In the genomic region with DNA sequence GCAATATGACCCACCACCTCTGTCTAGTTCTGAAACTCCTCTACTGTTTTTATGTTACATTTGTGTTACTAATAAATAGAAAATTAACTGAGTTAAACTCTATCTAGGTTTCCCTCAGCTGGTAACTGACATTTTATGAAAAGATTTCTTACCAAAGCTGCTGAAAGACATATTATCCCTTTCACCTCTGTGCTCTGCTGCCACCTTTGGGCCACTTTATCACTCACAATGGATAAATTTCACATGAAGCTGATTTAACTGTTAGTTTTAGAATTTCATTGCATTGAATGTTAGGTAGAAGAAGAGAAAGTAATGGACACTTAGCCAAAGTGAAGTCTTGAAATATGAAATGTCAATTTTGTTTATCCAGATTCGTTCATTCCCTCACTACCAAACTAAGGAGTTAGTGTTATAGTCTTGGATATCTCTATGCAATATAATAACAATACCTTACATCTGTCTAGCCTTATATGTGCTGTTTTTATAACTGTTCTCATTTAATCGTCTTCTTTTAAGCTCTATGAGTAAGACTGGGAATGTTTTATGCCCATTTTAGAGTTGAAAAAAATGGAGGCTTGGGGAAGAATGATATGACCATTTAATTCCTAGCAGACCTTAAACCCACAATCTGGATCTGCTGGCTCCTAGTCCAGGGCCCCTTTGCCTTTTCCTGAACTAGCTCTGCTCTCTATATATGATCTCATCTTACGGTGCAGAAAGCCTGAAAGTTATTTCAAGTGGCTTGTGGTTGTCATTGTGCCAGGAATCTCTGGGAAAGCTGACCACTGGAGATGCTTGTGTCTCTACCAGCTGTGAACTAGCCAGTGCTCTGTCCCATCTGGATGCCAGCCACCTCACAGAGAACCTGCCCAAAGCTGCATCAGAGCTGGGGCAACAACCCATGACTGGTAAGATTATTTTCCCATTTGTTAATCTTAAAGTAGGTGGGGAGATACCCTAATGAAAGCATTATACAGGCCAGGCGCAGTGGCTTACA, we compare ENCODE assay signal across 8 cellular contexts.
DNase-seq lines count a peak whose midpoint lies in the region; ATAC-seq and TF ChIP-seq lines count a peak whose summit lies in the region.

No MANE protein-coding gene starts in this region.

- H3K27ac ChIP-seq in DOHH2 (ENCODE audit: low read depth, low read length): no peak overlapping the region
- H3K27ac ChIP-seq in heart left ventricle: peak overlapping the region in 10 of 12 donors; percentile 18 to 68 (median 55)

- H3K27ac Mint-ChIP-seq in activated T-cell treated with anti-CD3 and anti-CD28 coated beads, Interleukin-2, amount 50 U/mL, for 72 hours: peak overlapping the region; percentile 33

- H3K27me3 Mint-ChIP-seq in activated T-cell treated with anti-CD3 and anti-CD28 coated beads, Interleukin-2, amount 50 U/mL, for 72 hours (ENCODE audit: low read depth): no peaks in the 10 kb centered on the region

- intact Hi-C loops in heart left ventricle (cut with DNase I): loop anchor here in 9 of 10 donors (1.0 to 10.0 kb wide), 8 partner anchors 142 to 495 kb away; no protein-coding TSS in a partner anchor

- no peaks in the 10 kb centered on the region for H4K20me1 ChIP-seq in DOHH2 (ENCODE audit: control insufficient read depth, insufficient read depth, low read depth, low read length)

- no peak overlapping the region for H3K4me3 Mint-ChIP-seq in activated T-cell treated with anti-CD3 and anti-CD28 coated beads, Interleukin-2, amount 50 U/mL, for 72 hours

- no peak overlapping the region for H3K4me2 ChIP-seq in DOHH2 (ENCODE audit: low read length)

- TF ChIP-seq POLR2A in heart left ventricle (IDR thresholded peaks at IDR 0.05): no peak

- H3K36me3 Mint-ChIP-seq in activated T-cell treated with anti-CD3 and anti-CD28 coated beads, Interleukin-2, amount 50 U/mL, for 72 hours (ENCODE audit: insufficient read depth in 2 of 2): no peaks in the 10 kb centered on the region

- H3K4me3 ChIP-seq in DOHH2 (ENCODE audit: low read length) (no peak overlapping the region), HFF-Myc (replicated peaks; ENCODE audit: low read depth, low read length) (no peak overlapping the region), heart left ventricle (no peak overlapping the region), skeletal muscle cell (ENCODE audit: low read depth, low read length) (no peak overlapping the region)

- peaks cover 4% of the 10 kb centered on the region for H3K4me1 Mint-ChIP-seq in activated T-cell treated with anti-CD3 and anti-CD28 coated beads, Interleukin-2, amount 50 U/mL, for 72 hours (ENCODE audit: low read depth)

- no peaks in the 10 kb centered on the region for H3K9me3 ChIP-seq in DOHH2 (ENCODE audit: control insufficient read depth, insufficient read depth, low read length)
- H3K9me3 ChIP-seq in heart left ventricle: no peaks in the 10 kb centered on the region

- H3K36me3 ChIP-seq in DOHH2 (ENCODE audit: control insufficient read depth, low read length) (peaks cover 13% of the 10 kb centered on the region), heart left ventricle (peaks cover 0 to 76% (median 24%) of the 10 kb centered on the region in 9 donors)

- WGBS in heart left ventricle, 4 donors: 30 to 34% (median 31%) methylated on average over 4 of the region's 4 CpGs

- ATAC-seq in activated T-cell treated with anti-CD3 and anti-CD28 coated beads, Interleukin-2, amount 50 U/mL, for 72 hours (replicated peaks in 1 of 2): no peak
- ATAC-seq in heart left ventricle: peak; percentile 79 to 92 (median 86)
- ATAC-seq in GM19324 (IDR thresholded peaks at IDR 0.05; ENCODE audit: low FRiP score, unreplicated experiment): no peak
- no peak for ATAC-seq in HG02610 (IDR thresholded peaks at IDR 0.05; ENCODE audit: unreplicated experiment)

- DNase-seq in HFF-Myc (ENCODE audit: extremely low read depth, low read depth) (peak; percentile 42), NCI-H526 (lab: John Stamatoyannopoulos, UW) (peak; percentile 4 to 53), heart left ventricle (peak in 4 of 5 donors; percentile 66 to 76 (median 68)), skeletal muscle cell (ENCODE audit: low read depth) (peak; percentile 51)
- peak; percentile 34 to 41 for DNase-seq in activated T-cell treated with anti-CD3 and anti-CD28 coated beads, Interleukin-2, amount 50 U/mL, for 72 hours

- no peaks in the 10 kb centered on the region for H3K79me2 ChIP-seq in DOHH2 (ENCODE audit: control insufficient read depth, low read length)

- H3K4me1 ChIP-seq in DOHH2 (ENCODE audit: control insufficient read depth, low read length) (peaks cover 3% of the 10 kb centered on the region), heart left ventricle (peaks cover 0 to 15% (median 3%) of the 10 kb centered on the region in 12 donors)

- no peaks in the 10 kb centered on the region for H3K9me3 Mint-ChIP-seq in activated T-cell treated with anti-CD3 and anti-CD28 coated beads, Interleukin-2, amount 50 U/mL, for 72 hours

- TF ChIP-seq CTCF in DOHH2 (IDR thresholded peaks at IDR 0.05; ENCODE audit: low read depth, low read length, poor library complexity, severe bottlenecking): peak; percentile 85
- peak; percentile 65 for TF ChIP-seq CTCF in HFF-Myc (IDR thresholded peaks at IDR 0.05; ENCODE audit: low read depth, low read length, missing control alignments)
- TF ChIP-seq CTCF in heart left ventricle (IDR thresholded peaks at IDR 0.05): peak; percentile 64 to 89 (median 76)

- no peaks in the 10 kb centered on the region for H3F3A ChIP-seq in DOHH2 (ENCODE audit: control insufficient read depth, insufficient read depth)

- H3K27me3 ChIP-seq in DOHH2 (ENCODE audit: control insufficient read depth, low read length): no peaks in the 10 kb centered on the region
- H3K27me3 ChIP-seq in heart left ventricle: no peaks in the 10 kb centered on the region

- no peaks in the 10 kb centered on the region for H3K9me2 ChIP-seq in DOHH2 (replicated peaks; ENCODE audit: control insufficient read depth, low read length)

Comparison
In these comparisons a context has a peak if more than half of its experiments do, and no peak if none do; other contexts are left out.
1. ATAC-seq: peak in heart left ventricle (4 of 4); none in activated T-cell treated with anti-CD3 and anti-CD28 coated beads, Interleukin-2, amount 50 U/mL, for 72 hours (0 of 2), GM19324 (single experiment) and HG02610 (single experiment).
2. Peak in every context shown above with its lines, with median percentiles within 50 percentile points of each other: CTCF ChIP-seq and DNase-seq.